ENCODE assay signal across 22 cellular contexts in genomic region chr1:54341763-54342162, GRCh38.
DNase-seq lines count a peak whose midpoint lies in the region; ATAC-seq and TF ChIP-seq lines count a peak whose summit lies in the region.
"Had no signal": no experiment of that assay in that cellular context is flagged by ENCODE, and none has a peak within 500 bp of the region (broad histone marks: within the 10 kb centered on the region; RNA-seq: fewer than 3 reads in every experiment).

No MANE protein-coding gene starts in this region.

- H3K27ac Mint-ChIP-seq in CD4-positive, alpha-beta T cell, result peak overlapping the region; percentile 18
- peak overlapping the region; percentile 47 for H3K27ac Mint-ChIP-seq in T-helper 17 cell
- H3K27ac Mint-ChIP-seq in natural killer cell, result peak overlapping the region; percentile 80 to 81
- no peak overlapping the region for H3K27ac Mint-ChIP-seq in activated CD4-positive, alpha-beta T cell treated with anti-CD3 and anti-CD28 coated beads for 36 hours

- POLR2A ChIA-PET in CD4-positive, alpha-beta T cell (lab: Charles Lee), result no interaction called here
- POLR2A ChIA-PET in activated CD4-positive, alpha-beta T cell treated with anti-CD3 and anti-CD28 coated beads for 36 hours (lab: Charles Lee), result no interaction called here

- TF ChIP-seq CTCF in CD4-positive, alpha-beta T cell (IDR thresholded peaks at IDR 0.05), result no peak
- TF ChIP-seq CTCF in dorsolateral prefrontal cortex (IDR thresholded peaks at IDR 0.05 in 54 of 56, conservative IDR thresholded peaks at IDR 0.05 in 2 of 56; ENCODE audit: low read depth in 1 of 56, partially characterized antibody in 56 of 56), result no peak
- TF ChIP-seq CTCF in natural killer cell (IDR thresholded peaks at IDR 0.05), result no peak

- H3K27me3 ChIP-seq in CD4-positive, alpha-beta T cell (ENCODE audit: control insufficient read depth, insufficient read depth, low read length), result no peaks in the 10 kb centered on the region
- H3K27me3 ChIP-seq in dorsolateral prefrontal cortex, result no peaks in the 10 kb centered on the region
- H3K27me3 ChIP-seq: thyroid gland had no signal

- no peaks in the 10 kb centered on the region for H3K9me3 ChIP-seq in CD4-positive, alpha-beta T cell (ENCODE audit: control insufficient read depth, low read length)
- no peaks in the 10 kb centered on the region for H3K9me3 ChIP-seq in T-helper 17 cell (ENCODE audit: control insufficient read depth, low read length, poor library complexity, severe bottlenecking)
- H3K9me3 ChIP-seq: HAP-1, lower lobe of right lung, thyroid gland had no signal

- intact Hi-C loops in CD4-positive, alpha-beta T cell (cut with DNase I, micrococcal nuclease), result no loop called here
- intact Hi-C loops in dorsolateral prefrontal cortex (cut with DNase I), result no loop called here
- intact Hi-C loops in natural killer cell (cut with micrococcal nuclease), result no loop called here
- intact Hi-C loops in activated CD4-positive, alpha-beta T cell treated with anti-CD3 and anti-CD28 coated beads for 36 hours (cut with DNase I, micrococcal nuclease), result no loop called here

- no peak overlapping the region for H3K4me3 Mint-ChIP-seq in CD4-positive, alpha-beta T cell
- H3K4me3 Mint-ChIP-seq in T-helper 17 cell (peak overlapping the region; percentile 52), natural killer cell (no peak overlapping the region)
- no peak overlapping the region for H3K4me3 Mint-ChIP-seq in activated CD4-positive, alpha-beta T cell treated with anti-CD3 and anti-CD28 coated beads for 36 hours
- H3K4me3 Mint-ChIP-seq: activated CD4-positive, alpha-beta T cell treated with anti-CD3 and anti-CD28 coated beads, Interleukin-2, amount 10 ng/mL, durations not matched to agents 24 days and 14 days; IgD-negative memory B cell had no signal

- no peak overlapping the region for H3K4me3 ChIP-seq in dorsolateral prefrontal cortex
- H3K4me3 ChIP-seq: HAP-1, lower lobe of right lung, thyroid gland had no signal

- peaks cover 47% of the 10 kb centered on the region for H3K4me1 Mint-ChIP-seq in CD4-positive, alpha-beta T cell (ENCODE audit: low read depth)
- H3K4me1 Mint-ChIP-seq in T-helper 17 cell (peaks cover 29% of the 10 kb centered on the region), natural killer cell (peaks cover 73 to 76% of the 10 kb centered on the region in 2 donors)
- peaks cover 24% of the 10 kb centered on the region for H3K4me1 Mint-ChIP-seq in activated CD4-positive, alpha-beta T cell treated with anti-CD3 and anti-CD28 coated beads for 36 hours

- no peak for DNase-seq in CD4-positive, alpha-beta T cell
- DNase-seq in T-helper 17 cell (no peak), dorsolateral prefrontal cortex (no peak), natural killer cell (no peak), NCI-H1694 (lab: John Stamatoyannopoulos, UW) (no peak)
- DNase-seq in activated CD4-positive, alpha-beta T cell treated with anti-CD3 and anti-CD28 coated beads for 36 hours, result no peak
- DNase-seq: activated CD4-positive, alpha-beta T cell treated with anti-CD3 and anti-CD28 coated beads, Interleukin-2, amount 10 ng/mL, durations not matched to agents 24 days and 14 days; activated gamma-delta T cell treated with Interleukin-2 at 50 U/mL for 16 hours; DND-41; lower lobe of right lung; NCI-H1694 treated with DMSO at 0.1 percent for 48 hours; NCI-H446; right cardiac atrium; Right ventricle myocardium superior; stimulated activated CD4-positive, alpha-beta T cell treated with anti-CD3 and anti-CD28 coated beads, Interleukin-1b, Interleukin-23, amount 100 ng/mL, for 48 hours; stimulated activated naive CD8-positive, alpha-beta T cell treated with anti-CD3 and anti-CD28 coated beads, Interleukin-15, Interleukin-2, amounts not matched to agents 100 U/mL and 50 U/mL, for 24 hours had no signal

- no peak for ATAC-seq in CD4-positive, alpha-beta T cell (ENCODE audit: poor library complexity)
- no peak for ATAC-seq in T-helper 17 cell
- ATAC-seq in natural killer cell, result no peak
- no peak for ATAC-seq in activated CD4-positive, alpha-beta T cell treated with anti-CD3 and anti-CD28 coated beads for 36 hours
- no peak for ATAC-seq in GM19397 (IDR thresholded peaks at IDR 0.05; ENCODE audit: unreplicated experiment)
- no peak for ATAC-seq in GM19324 (IDR thresholded peaks at IDR 0.05; ENCODE audit: low FRiP score, unreplicated experiment)
- ATAC-seq: right cardiac atrium; stimulated activated naive CD8-positive, alpha-beta T cell treated with anti-CD3 and anti-CD28 coated beads, Interleukin-15, Interleukin-2, amounts not matched to agents 100 U/mL and 50 U/mL, for 24 hours had no signal

- no peaks in the 10 kb centered on the region for H3K27me3 Mint-ChIP-seq in CD4-positive, alpha-beta T cell
- H3K27me3 Mint-ChIP-seq in T-helper 17 cell (no peaks in the 10 kb centered on the region), natural killer cell (ENCODE audit: low read depth in 2 of 2) (no peaks in the 10 kb centered on the region)
- no peaks in the 10 kb centered on the region for H3K27me3 Mint-ChIP-seq in activated CD4-positive, alpha-beta T cell treated with anti-CD3 and anti-CD28 coated beads for 36 hours
- H3K27me3 Mint-ChIP-seq: activated CD4-positive, alpha-beta T cell treated with anti-CD3 and anti-CD28 coated beads, Interleukin-2, amount 10 ng/mL, durations not matched to agents 24 days and 14 days; IgD-negative memory B cell had no signal

- H3K36me3 Mint-ChIP-seq in CD4-positive, alpha-beta T cell (ENCODE audit: low read depth), result peaks cover 5% of the 10 kb centered on the region
- H3K36me3 Mint-ChIP-seq in T-helper 17 cell (ENCODE audit: low read depth) (peaks cover 2% of the 10 kb centered on the region), natural killer cell (no peaks in the 10 kb centered on the region)
- no peaks in the 10 kb centered on the region for H3K36me3 Mint-ChIP-seq in activated CD4-positive, alpha-beta T cell treated with anti-CD3 and anti-CD28 coated beads for 36 hours (ENCODE audit: low read depth)

- H3K27ac ChIP-seq in CD4-positive, alpha-beta T cell (ENCODE audit: low read depth, low read length), result no peak overlapping the region
- peak overlapping the region in 55 of 59 donors; percentile 7 to 95 (median 72) for H3K27ac ChIP-seq in dorsolateral prefrontal cortex
- H3K27ac ChIP-seq: lower lobe of right lung, parathyroid adenoma, thyroid gland had no signal

- CTCF ChIA-PET in CD4-positive, alpha-beta T cell (lab: Charles Lee), result no interaction called here
- CTCF ChIA-PET in activated CD4-positive, alpha-beta T cell treated with anti-CD3 and anti-CD28 coated beads for 36 hours (lab: Charles Lee), result no interaction called here

- no peaks in the 10 kb centered on the region for H3K9me3 Mint-ChIP-seq in CD4-positive, alpha-beta T cell
- H3K9me3 Mint-ChIP-seq in natural killer cell, result no peaks in the 10 kb centered on the region
- no peaks in the 10 kb centered on the region for H3K9me3 Mint-ChIP-seq in activated CD4-positive, alpha-beta T cell treated with anti-CD3 and anti-CD28 coated beads for 36 hours (ENCODE audit: low read depth)
- H3K9me3 Mint-ChIP-seq: activated CD4-positive, alpha-beta T cell treated with anti-CD3 and anti-CD28 coated beads, Interleukin-2, amount 10 ng/mL, durations not matched to agents 24 days and 14 days; IgD-negative memory B cell had no signal
